Comparison of ENCODE assay signal across 15 cellular contexts in genomic region chr1:150273310-150273709, GRCh38. TPM values are rescaled to one million over a fixed set of nuclear protein-coding genes. Genes with fewer than 3 reads are reported as not detected.
DNase-seq lines count a peak whose midpoint lies in the region; ATAC-seq and TF ChIP-seq lines count a peak whose summit lies in the region.
"Had no signal": no experiment of that assay in that cellular context is flagged by ENCODE, and none has a peak within 500 bp of the region (broad histone marks: within the 10 kb centered on the region; RNA-seq: fewer than 3 reads in every experiment).

No MANE protein-coding gene starts in this region.

- H3K4me1 ChIP-seq in esophagus muscularis mucosa: peaks cover 23 to 34% (median 33%) of the 10 kb centered on the region in 4 donors
- H3K4me1 ChIP-seq in neural progenitor cell: peaks cover 21% of the 10 kb centered on the region

- DNase-seq in AG08396 (ENCODE audit: low spot score) (peak; percentile 28), MV-4-11 (lab: John Stamatoyannopoulos, UW) (peak; percentile 66), esophagus muscularis mucosa (ENCODE audit: extremely low spot score) (no peak), neural progenitor cell (ENCODE audit: low spot score) (no peak), medulla oblongata (ENCODE audit: extremely low spot score) (no peak)
- DNase-seq in stimulated activated CD4-positive, alpha-beta T cell treated with anti-CD3 and anti-CD28 coated beads, Interleukin-15, amount 100 ng/mL, for 24 hours: no peak
- DNase-seq: activated naive CD4-positive, alpha-beta T cell treated with anti-CD3 and anti-CD28 coated beads for 36 hours; NCI-H2081 treated with DMSO at 0.1 percent for 48 hours; RPMI8226; stimulated activated naive B cell treated with anti-CD40 and anti-IgM and Interleukin-4, amounts not matched to agents 10 μg/mL and 1 μg/mL and 100 μg/mL, for 72 hours had no signal

- intact Hi-C loops in esophagus muscularis mucosa (cut with DNase I): no loop called here

- H3K27ac ChIP-seq in esophagus muscularis mucosa (replicated peaks in 1 of 4) (peak overlapping the region; percentile 46 to 75 (median 74)), neural progenitor cell (no peak overlapping the region)

- peaks cover 4% of the 10 kb centered on the region for H3K27me3 Mint-ChIP-seq in neural progenitor cell (ENCODE audit: insufficient read depth, low read depth)

- WGBS in esophagus muscularis mucosa: 39% methylated on average over 1 of the region's 1 CpG

- peaks cover 19% of the 10 kb centered on the region for H3K79me2 ChIP-seq in neural progenitor cell (ENCODE audit: low read depth)

- H4K20me1 ChIP-seq in neural progenitor cell (ENCODE audit: low read depth): no peaks in the 10 kb centered on the region

- H3K27ac Mint-ChIP-seq in neural progenitor cell: peak overlapping the region; percentile 98
- H3K27ac Mint-ChIP-seq: activated naive CD4-positive, alpha-beta T cell treated with anti-CD3 and anti-CD28 coated beads for 36 hours; B cell; stimulated activated naive B cell treated with anti-CD40 and anti-IgM and Interleukin-4, amounts not matched to agents 10 μg/mL and 1 μg/mL and 100 μg/mL, for 72 hours had no signal

- no peak overlapping the region for H2AFZ ChIP-seq in neural progenitor cell (replicated peaks)

- H3K4me3 ChIP-seq in esophagus muscularis mucosa (peak overlapping the region; percentile 34 to 41 (median 37)), neural progenitor cell (peak overlapping the region; percentile 52)

- H3K27me3 ChIP-seq in esophagus muscularis mucosa: no peaks in the 10 kb centered on the region
- no peaks in the 10 kb centered on the region for H3K27me3 ChIP-seq in neural progenitor cell

- H3K36me3 ChIP-seq in esophagus muscularis mucosa: peaks cover 0 to 9% (median 0%) of the 10 kb centered on the region in 4 donors
- H3K36me3 ChIP-seq in neural progenitor cell: no peaks in the 10 kb centered on the region

- peaks cover 8% of the 10 kb centered on the region for H3K36me3 Mint-ChIP-seq in neural progenitor cell

- H3K4me1 Mint-ChIP-seq in neural progenitor cell: peaks cover 39% of the 10 kb centered on the region

- H3F3A ChIP-seq in neural progenitor cell (ENCODE audit: low read depth): peaks cover 26% of the 10 kb centered on the region

- H3K4me2 ChIP-seq in neural progenitor cell: peak overlapping the region; percentile 89

- no peak for ATAC-seq in esophagus mucosa
- ATAC-seq in HG02884 (IDR thresholded peaks at IDR 0.05; ENCODE audit: unreplicated experiment): no peak
- ATAC-seq: left lobe of liver; stimulated activated naive B cell treated with anti-CD40 and anti-IgM and Interleukin-4, amounts not matched to agents 10 μg/mL and 1 μg/mL and 100 μg/mL, for 72 hours had no signal

- H3K9me3 ChIP-seq in esophagus muscularis mucosa (no peaks in the 10 kb centered on the region), neural progenitor cell (ENCODE audit: low read depth) (no peaks in the 10 kb centered on the region)

- peak overlapping the region; percentile 85 for H3K4me3 Mint-ChIP-seq in neural progenitor cell
- H3K4me3 Mint-ChIP-seq: activated naive CD4-positive, alpha-beta T cell treated with anti-CD3 and anti-CD28 coated beads for 36 hours; B cell; stimulated activated naive B cell treated with anti-CD40 and anti-IgM and Interleukin-4, amounts not matched to agents 10 μg/mL and 1 μg/mL and 100 μg/mL, for 72 hours had no signal

- H3K9me3 Mint-ChIP-seq in neural progenitor cell: no peaks in the 10 kb centered on the region
- H3K9me3 Mint-ChIP-seq: activated naive CD4-positive, alpha-beta T cell treated with anti-CD3 and anti-CD28 coated beads for 36 hours; stimulated activated naive B cell treated with anti-CD40 and anti-IgM and Interleukin-4, amounts not matched to agents 10 μg/mL and 1 μg/mL and 100 μg/mL, for 72 hours had no signal

- no peak for TF ChIP-seq POLR2A in esophagus muscularis mucosa (IDR thresholded peaks at IDR 0.05; ENCODE audit: low read depth)

- peak overlapping the region; percentile 18 for H3K9ac ChIP-seq in neural progenitor cell

- no peak for TF ChIP-seq EP300 in esophagus muscularis mucosa (IDR thresholded peaks at IDR 0.05)

- TF ChIP-seq CTCF in esophagus muscularis mucosa (IDR thresholded peaks at IDR 0.05) (no peak), neural progenitor cell (IDR thresholded peaks at IDR 0.05) (no peak)

RNA-seq across cellular contexts. Expression of gene C1orf54, which starts 0.7 kb away (rescaled TPM):
- total RNA-seq in esophagus muscularis mucosa (10 to 100 TPM; 15.2 to 36.1 (median 18.0) TPM), neural progenitor cell (ENCODE audit: low replicate concordance) (19.7 and 26.7 TPM in 2 replicates), esophagus mucosa (4.5 TPM)

RNA-seq across cellular contexts. Expression of gene APH1A, which starts 4.5 kb away (rescaled TPM):
- 10 to 100 TPM; 36.1 to 63.5 (median 49.7) TPM for total RNA-seq in esophagus muscularis mucosa
- total RNA-seq in neural progenitor cell (ENCODE audit: low replicate concordance): 63.0 and 118 TPM in 2 replicates
- 113 TPM for total RNA-seq in esophagus mucosa

RNA-seq across cellular contexts. Expression of gene CIART, which starts 9.0 kb away (rescaled TPM):
- total RNA-seq in esophagus muscularis mucosa: 10 to 100 TPM; 13.7 to 26.0 (median 14.2) TPM
- total RNA-seq in neural progenitor cell (ENCODE audit: low replicate concordance): 22.6 and 25.3 TPM in 2 replicates
- 3.1 TPM for total RNA-seq in esophagus mucosa
- total RNA-seq: B cell, HT-29 had no signal

RNA-seq across cellular contexts. Expression of gene CA14, which starts 15.7 kb away (rescaled TPM):
- total RNA-seq in esophagus muscularis mucosa: 1 to 10 TPM in 1 of 4 donors, under 1 TPM in 2, not detected in 1; 0.33 to 1.0 (median 0.42) TPM
- 56.4 and 64.4 TPM in 2 replicates for total RNA-seq in neural progenitor cell (ENCODE audit: low replicate concordance)
- 0.28 TPM for total RNA-seq in esophagus mucosa
- total RNA-seq: activated naive CD4-positive, alpha-beta T cell treated with anti-CD3 and anti-CD28 coated beads for 36 hours; B cell; HT-29 had no signal

RNA-seq across cellular contexts. Expression of gene MRPS21, which starts 20.4 kb away (rescaled TPM):
- total RNA-seq in esophagus muscularis mucosa (10 to 100 TPM; 44.2 to 59.0 (median 48.1) TPM), neural progenitor cell (ENCODE audit: low replicate concordance) (53.1 and 75.1 TPM in 2 replicates), esophagus mucosa (64.9 TPM)

Comparison
In these comparisons a context has a peak if more than half of its experiments do, and no peak if none do; other contexts are left out.
1. DNase-seq: peak in AG08396 (single experiment) and MV-4-11 (single experiment); none in esophagus muscularis mucosa (single experiment), neural progenitor cell (single experiment), stimulated activated CD4-positive, alpha-beta T cell treated with anti-CD3 and anti-CD28 coated beads, Interleukin-15, amount 100 ng/mL, for 24 hours (single experiment) and medulla oblongata (single experiment).